13 cellular contexts compared by ENCODE assay signal in genomic region chr5:87394407-87394806, GRCh38. TPM values are rescaled to one million over a fixed set of nuclear protein-coding genes. Genes with fewer than 3 reads are reported as not detected.
DNase-seq lines count a peak whose midpoint lies in the region; ATAC-seq and TF ChIP-seq lines count a peak whose summit lies in the region.
"Had no signal": no experiment of that assay in that cellular context is flagged by ENCODE, and none has a peak within 500 bp of the region (broad histone marks: within the 10 kb centered on the region; RNA-seq: fewer than 3 reads in every experiment).

No MANE protein-coding gene starts in this region.

- peaks cover 3% of the 10 kb centered on the region for H3K4me1 ChIP-seq in mesenchymal stem cell (ENCODE audit: control insufficient read depth, insufficient read depth, low read depth, low read length)
- H3K4me1 ChIP-seq in suprapubic skin, result peaks cover 5% of the 10 kb centered on the region

- no peak overlapping the region for H4K8ac ChIP-seq in mesenchymal stem cell (ENCODE audit: low read length)

- TF ChIP-seq EP300 in suprapubic skin (IDR thresholded peaks at IDR 0.05), result no peak

- peak overlapping the region; percentile 75 for H3K9ac ChIP-seq in mesenchymal stem cell (ENCODE audit: low read length)

- no peak overlapping the region for H2BK15ac ChIP-seq in mesenchymal stem cell (ENCODE audit: low read depth, poor library complexity, severe bottlenecking)

- WGBS in mesenchymal stem cell, result no CpG with 5 or more reads among the region's 1 CpG
- 86% methylated on average over 1 of the region's 1 CpG for WGBS in suprapubic skin

- no peak overlapping the region for H4K91ac ChIP-seq in mesenchymal stem cell (ENCODE audit: low read length)

- no peak overlapping the region for H2AFZ ChIP-seq in mesenchymal stem cell (ENCODE audit: low read depth, low read length)

- no peak overlapping the region for H3K18ac ChIP-seq in mesenchymal stem cell (ENCODE audit: low read depth in 1 of 2, low read length in 2 of 2)

- H3K36me3 ChIP-seq in mesenchymal stem cell (ENCODE audit: control insufficient read depth in 1 of 2, insufficient read depth in 2 of 2, low read depth in 1 of 2, low read length in 2 of 2) (peaks cover 7 to 89% of the 10 kb centered on the region in 2 experiments), suprapubic skin (peaks cover 94% of the 10 kb centered on the region)

- peak; percentile 69 for DNase-seq in AG10803 (ENCODE audit: low read depth)
- DNase-seq in LHCN-M2 (ENCODE audit: low read depth), result peak; percentile 79
- DNase-seq in dermis blood vessel endothelial cell, result peak; percentile 24
- DNase-seq in mesenchymal stem cell, result peak; percentile 69
- no peak for DNase-seq in NCI-H2196 (lab: John Stamatoyannopoulos, UW; ENCODE audit: unreplicated experiment)
- no peak for DNase-seq in suprapubic skin (ENCODE audit: low spot score in 2 of 2)
- no peak for DNase-seq in GDM1 (lab: John Stamatoyannopoulos, UW)
- DNase-seq: activated T-cell treated with anti-CD3 and anti-CD28 coated beads, Interleukin-2, amount 50 U/mL, for 48 hours; CD8-positive, alpha-beta memory T cell; retina; SHP77 treated with DMSO at 0.1 percent for 48 hours; WERI-Rb-1 had no signal

- no peak overlapping the region for H2BK5ac ChIP-seq in mesenchymal stem cell (ENCODE audit: low read depth, low read length, poor library complexity, severe bottlenecking)

- H3K4me3 ChIP-seq in AG10803 (ENCODE audit: low read length) (no peak overlapping the region), mesenchymal stem cell (ENCODE audit: insufficient read depth in 1 of 2, low read depth in 1 of 2, low read length in 2 of 2) (peak overlapping the region in 1 of 2 experiments; percentile 6), suprapubic skin (no peak overlapping the region)

- no peak overlapping the region for H2AK5ac ChIP-seq in mesenchymal stem cell (ENCODE audit: low read length, severe bottlenecking)

- no peak overlapping the region for H2BK12ac ChIP-seq in mesenchymal stem cell (ENCODE audit: low read length in 2 of 2)

- H3K27ac ChIP-seq in mesenchymal stem cell (ENCODE audit: low read length, poor library complexity, severe bottlenecking) (peak overlapping the region; percentile 85), suprapubic skin (no peak overlapping the region)
- H3K27ac ChIP-seq: WERI-Rb-1 had no signal

- no peak for TF ChIP-seq POLR2A in suprapubic skin (IDR thresholded peaks at IDR 0.05)

- no peak for ATAC-seq in GM19035 (IDR thresholded peaks at IDR 0.05; ENCODE audit: unreplicated experiment)

- H3K4ac ChIP-seq in mesenchymal stem cell (ENCODE audit: low read depth in 1 of 2, low read length in 2 of 2), result no peak overlapping the region

- H3K27me3 ChIP-seq in mesenchymal stem cell (ENCODE audit: control insufficient read depth in 1 of 2, insufficient read depth in 1 of 2, low read length in 2 of 2), result no peaks in the 10 kb centered on the region
- H3K27me3 ChIP-seq in suprapubic skin, result no peaks in the 10 kb centered on the region

- H3K4me2 ChIP-seq in mesenchymal stem cell (ENCODE audit: low read length, poor library complexity, severe bottlenecking), result no peak overlapping the region

- no peak for TF ChIP-seq CTCF in AG10803 (conservative IDR thresholded peaks at IDR 0.05; ENCODE audit: low read length)
- no peak for TF ChIP-seq CTCF in suprapubic skin (IDR thresholded peaks at IDR 0.05)

- H3K79me1 ChIP-seq in mesenchymal stem cell (replicated peaks; ENCODE audit: low read length, poor library complexity, severe bottlenecking), result peaks cover 1% of the 10 kb centered on the region

- H3K9me3 ChIP-seq in mesenchymal stem cell (ENCODE audit: control insufficient read depth, low read length) (no peaks in the 10 kb centered on the region), suprapubic skin (no peaks in the 10 kb centered on the region)

- H3K14ac ChIP-seq in mesenchymal stem cell (ENCODE audit: low read length in 2 of 2), result no peak overlapping the region

- no peak overlapping the region for H3K23ac ChIP-seq in mesenchymal stem cell (ENCODE audit: low read length in 2 of 2)

- H2BK120ac ChIP-seq in mesenchymal stem cell (ENCODE audit: low read depth, low read length), result no peak overlapping the region

RNA-seq across cellular contexts. Expression of gene CCNH, which starts 18.3 kb away (rescaled TPM):
- 59.4 and 71.2 TPM in 2 replicates for total RNA-seq in LHCN-M2 (2014; rRNA removed)
- 32.7 TPM for polyA plus RNA-seq in LHCN-M2 (2012)
- 62.5 and 74.0 TPM in 2 replicates for total RNA-seq in dermis blood vessel endothelial cell
- polyA plus RNA-seq in mesenchymal stem cell (2013, experiment 1 of 2), result 31.8 TPM
- polyA plus RNA-seq in mesenchymal stem cell (2013, experiment 2 of 2), result 32.6 TPM
- 100 to 1,000 TPM in 1 of 4 donors, 10 to 100 TPM in 3; 51.4 to 128 (median 54.5) TPM for total RNA-seq in suprapubic skin

Comparison
In these comparisons a context has a peak if more than half of its experiments do, and no peak if none do; other contexts are left out.
1. DNase-seq: peak in AG10803 (single experiment), LHCN-M2 (single experiment), dermis blood vessel endothelial cell (single experiment) and mesenchymal stem cell (single experiment); none in NCI-H2196 (single experiment), suprapubic skin (0 of 2) and GDM1 (single experiment).